Comparison of ENCODE assay signal across 15 cellular contexts in the genomic region with DNA sequence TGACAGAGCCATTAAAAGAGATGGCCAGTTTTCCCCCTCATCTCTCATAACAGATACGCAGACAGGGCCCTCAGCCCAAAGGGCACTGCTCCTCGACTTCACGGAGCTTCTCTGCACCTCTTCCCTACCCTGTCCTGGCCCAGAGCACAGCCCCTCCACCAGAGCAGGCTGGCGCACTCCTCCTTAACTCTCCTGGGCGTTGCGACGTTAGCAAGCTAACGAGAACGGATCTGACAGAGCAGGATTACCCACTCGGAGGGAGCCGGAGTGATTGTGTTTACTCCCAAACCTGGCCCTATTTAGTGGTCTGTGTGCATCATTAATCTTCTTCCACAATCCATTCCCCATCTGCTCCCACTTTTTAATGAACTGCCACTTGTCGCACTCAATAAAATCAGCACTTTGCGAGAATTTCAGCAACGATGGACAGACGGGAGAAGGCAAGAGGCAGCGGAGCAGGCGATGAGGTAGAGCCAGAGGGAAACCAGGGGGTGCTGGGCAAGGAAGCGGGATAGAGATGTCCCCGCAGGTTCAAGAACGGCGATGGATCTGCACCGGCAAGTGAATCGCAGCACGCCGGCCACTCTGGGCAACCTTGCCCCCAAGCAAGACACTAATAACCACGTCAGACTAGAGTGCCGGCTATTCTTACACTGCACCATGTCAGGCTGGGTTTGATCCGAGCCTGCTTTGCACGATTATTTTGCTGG.
DNase-seq lines count a peak whose midpoint lies in the region; ATAC-seq and TF ChIP-seq lines count a peak whose summit lies in the region.
"Had no signal": no experiment of that assay in that cellular context is flagged by ENCODE, and none has a peak within 500 bp of the region (broad histone marks: within the 10 kb centered on the region; RNA-seq: fewer than 3 reads in every experiment).

No MANE protein-coding gene starts in this region.

- ATAC-seq in omental fat pad (ENCODE audit: low FRiP score) (peak; percentile 37), HG02678 (IDR thresholded peaks at IDR 0.05; ENCODE audit: unreplicated experiment) (no peak)
- ATAC-seq in activated T-cell treated with anti-CD3 and anti-CD28 coated beads, Interleukin-2, amount 50 U/mL, for 4 hours = no peak
- ATAC-seq: A549, HCT116 had no signal

- no peaks in the 10 kb centered on the region for H3K4me1 Mint-ChIP-seq in activated T-cell treated with anti-CD3 and anti-CD28 coated beads, Interleukin-2, amount 50 U/mL, for 4 hours (ENCODE audit: low read depth)

- peaks cover 13% of the 10 kb centered on the region for H3K27me3 Mint-ChIP-seq in activated T-cell treated with anti-CD3 and anti-CD28 coated beads, Interleukin-2, amount 50 U/mL, for 4 hours (ENCODE audit: low read depth)

- no peak overlapping the region for H3K4me3 Mint-ChIP-seq in activated T-cell treated with anti-CD3 and anti-CD28 coated beads, Interleukin-2, amount 50 U/mL, for 4 hours

- TF ChIP-seq CTCF in omental fat pad (IDR thresholded peaks at IDR 0.05) = no peak

- H3K36me3 Mint-ChIP-seq in activated T-cell treated with anti-CD3 and anti-CD28 coated beads, Interleukin-2, amount 50 U/mL, for 4 hours (ENCODE audit: insufficient read depth) = no peaks in the 10 kb centered on the region

- no peaks in the 10 kb centered on the region for H3K9me3 Mint-ChIP-seq in activated T-cell treated with anti-CD3 and anti-CD28 coated beads, Interleukin-2, amount 50 U/mL, for 4 hours

- DNase-seq in D341Med (ENCODE audit: low spot score) (peak; percentile 69), NCI-H1092 treated with DMSO at 0.1 percent for 48 hours (lab: John Stamatoyannopoulos, UW) (peak; percentile 45), NCI-H82 treated with DMSO at 0.1 percent for 48 hours (lab: John Stamatoyannopoulos, UW; ENCODE audit: unreplicated experiment) (peak; percentile 71), omental fat pad (ENCODE audit: low spot score) (no peak), glomerular visceral epithelial cell (ENCODE audit: extremely low spot score) (no peak), HT-29 (ENCODE audit: low spot score) (no peak)
- DNase-seq in activated T-cell treated with anti-CD3 and anti-CD28 coated beads, Interleukin-2, amount 50 U/mL, for 4 hours = no peak
- DNase-seq: KG1, NCI-H1105, NCI-H1930, NCI-H774, SHP77 treated with DMSO at 0.1 percent for 48 hours had no signal

Comparison
In these comparisons a context has a peak if more than half of its experiments do, and no peak if none do; other contexts are left out.
1. DNase-seq: peak in D341Med (single experiment), NCI-H1092 treated with DMSO at 0.1 percent for 48 hours (single experiment) and NCI-H82 treated with DMSO at 0.1 percent for 48 hours (single experiment); none in omental fat pad (single experiment), glomerular visceral epithelial cell (single experiment), HT-29 (single experiment) and activated T-cell treated with anti-CD3 and anti-CD28 coated beads, Interleukin-2, amount 50 U/mL, for 4 hours (single experiment).